Comparison of ENCODE assay signal across 9 cellular contexts in the genomic region with DNA sequence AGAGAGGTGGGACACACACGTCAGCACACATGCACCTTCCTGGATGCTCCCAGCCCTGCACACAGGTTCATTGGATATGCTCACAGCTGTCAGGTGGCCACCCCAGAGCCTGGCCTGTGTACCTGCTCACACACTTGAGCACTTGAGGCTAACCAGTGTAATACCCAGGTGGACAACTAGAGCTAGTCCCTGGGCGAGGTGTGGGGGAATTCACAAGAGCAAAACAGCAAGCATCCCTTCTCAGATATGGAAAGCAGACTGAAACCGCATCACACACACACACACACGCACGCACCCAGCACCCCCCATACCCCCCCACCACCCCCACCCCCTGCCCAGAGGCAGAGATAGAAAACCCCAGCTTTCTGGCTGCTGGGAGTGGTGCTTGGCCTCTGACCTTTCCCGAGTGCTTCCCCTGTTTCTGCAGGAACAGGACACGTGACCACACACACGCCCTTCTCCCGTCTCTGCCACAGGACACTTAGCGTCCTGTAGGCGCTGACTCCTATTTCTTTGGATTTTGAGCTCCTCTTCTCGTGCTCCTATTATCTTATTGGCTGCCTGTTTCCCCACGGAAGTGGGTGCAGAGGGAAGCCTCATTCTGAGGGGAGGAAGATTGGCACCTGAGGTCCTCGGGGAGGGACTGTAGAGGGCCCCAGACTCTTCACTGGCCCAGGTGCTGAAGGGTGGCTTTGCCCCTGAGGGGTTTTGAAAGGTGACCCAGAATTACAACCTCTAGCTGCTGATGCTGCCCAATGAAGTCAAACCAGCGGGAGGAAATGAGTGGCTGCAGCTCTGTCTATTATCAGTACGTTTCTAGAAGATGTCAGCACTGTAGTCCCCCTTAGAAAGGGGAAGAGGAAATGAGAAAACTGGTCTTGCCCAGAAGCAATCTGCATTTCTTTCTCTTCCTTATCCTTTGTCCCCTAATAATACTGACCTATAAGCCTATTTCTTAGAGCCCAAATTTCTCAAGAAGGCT.
DNase-seq lines count a peak whose midpoint lies in the region; ATAC-seq, FAIRE-seq and TF ChIP-seq lines count a peak whose summit lies in the region.
"Had no signal": no experiment of that assay in that cellular context is flagged by ENCODE, and none has a peak within 500 bp of the region (broad histone marks: within the 10 kb centered on the region; RNA-seq: fewer than 3 reads in every experiment).

No MANE protein-coding gene starts in this region.

- BruUV-seq in A673 (replicated peaks; lab: Mats Ljungman, UMichigan), result no TSS peak

- H3K79me2 ChIP-seq in OCI-LY3 (ENCODE audit: low read length), result no peaks in the 10 kb centered on the region

- CTCF ChIA-PET in A673 (lab: Charles Lee), result no interaction called here

- ATAC-seq in GM18861 (IDR thresholded peaks at IDR 0.05; ENCODE audit: unreplicated experiment) (peak; percentile 55), HG02678 (IDR thresholded peaks at IDR 0.05; ENCODE audit: unreplicated experiment) (peak; percentile 62), mucosa of descending colon (peak; percentile 74)

- no peak for FAIRE-seq in kidney (lab: Jason Lieb, UNC)

- intact Hi-C loops in mucosa of descending colon (cut with DNase I, micrococcal nuclease) (no loop called here), kidney (cut with DNase I) (no loop called here), A673 (cut with micrococcal nuclease; ENCODE audit: unreplicated experiment) (no loop called here)

- no peak for TF ChIP-seq CTCF in OCI-LY3 (IDR thresholded peaks at IDR 0.05; ENCODE audit: low read depth, low read length)
- no peak for TF ChIP-seq CTCF in mucosa of descending colon (IDR thresholded peaks at IDR 0.05)
- no peak for TF ChIP-seq CTCF in kidney (IDR thresholded peaks at IDR 0.05; ENCODE audit: borderline replicate concordance, extremely low read depth, insufficient read depth)
- no peak for TF ChIP-seq CTCF in endothelial cell (IDR thresholded peaks at IDR 0.05; ENCODE audit: unreplicated experiment)
- TF ChIP-seq CTCF in A673 (conservative IDR thresholded peaks at IDR 0.05; ENCODE audit: low read depth, low read length), result no peak

- H3K9ac ChIP-seq in OCI-LY3 (ENCODE audit: low read length), result peak overlapping the region; percentile 67
- no peak overlapping the region for H3K9ac ChIP-seq in kidney (ENCODE audit: low read length in 2 of 2)
- H3K9ac ChIP-seq: parathyroid adenoma had no signal

- H3K27ac Mint-ChIP-seq in endothelial cell (ENCODE audit: unreplicated experiment), result no peak overlapping the region

- H4K20me1 ChIP-seq in OCI-LY3 (ENCODE audit: insufficient read depth, low read length), result no peaks in the 10 kb centered on the region

- peaks cover 2% of the 10 kb centered on the region for H3K27me3 Mint-ChIP-seq in endothelial cell (ENCODE audit: unreplicated experiment)

- H3K4me1 ChIP-seq in OCI-LY3 (ENCODE audit: low read length), result peaks cover 53% of the 10 kb centered on the region
- peaks cover 9% of the 10 kb centered on the region for H3K4me1 ChIP-seq in mucosa of descending colon (ENCODE audit: low read depth)
- peaks cover 0 to 10% of the 10 kb centered on the region in 2 donors for H3K4me1 ChIP-seq in kidney (ENCODE audit: control insufficient read depth in 1 of 2, insufficient read depth in 1 of 2, low read depth in 1 of 2, low read length in 2 of 2)
- no peaks in the 10 kb centered on the region for H3K4me1 ChIP-seq in A673 (ENCODE audit: insufficient read depth, low read length, poor library complexity, severe bottlenecking)

- H3K9me3 ChIP-seq in OCI-LY3 (ENCODE audit: insufficient read depth, low read length) (no peaks in the 10 kb centered on the region), mucosa of descending colon (no peaks in the 10 kb centered on the region), kidney (ENCODE audit: control insufficient read depth in 1 of 2, low read length in 2 of 2) (no peaks in the 10 kb centered on the region), A673 (ENCODE audit: low read depth, low read length, poor library complexity, severe bottlenecking) (no peaks in the 10 kb centered on the region)

- no peaks in the 10 kb centered on the region for H3K36me3 ChIP-seq in OCI-LY3 (replicated peaks; ENCODE audit: low read depth, low read length)
- H3K36me3 ChIP-seq in mucosa of descending colon (ENCODE audit: low read depth), result no peaks in the 10 kb centered on the region
- H3K36me3 ChIP-seq in kidney (ENCODE audit: control insufficient read depth in 1 of 2, insufficient read depth in 2 of 2, low read length in 2 of 2), result no peaks in the 10 kb centered on the region
- no peaks in the 10 kb centered on the region for H3K36me3 ChIP-seq in A673 (ENCODE audit: insufficient read depth, low read length, poor library complexity, severe bottlenecking)

- POLR2A ChIA-PET in A673 (lab: Charles Lee; ENCODE audit: low non-redundant PET), result no interaction called here

- peak overlapping the region; percentile 68 for H3K4me3 ChIP-seq in OCI-LY3 (ENCODE audit: low read length)
- no peak overlapping the region for H3K4me3 ChIP-seq in mucosa of descending colon
- H3K4me3 ChIP-seq in kidney (ENCODE audit: low read length in 2 of 2), result no peak overlapping the region
- H3K4me3 ChIP-seq in A673 (ENCODE audit: low read depth, low read length, poor library complexity, severe bottlenecking), result no peak overlapping the region

- no peaks in the 10 kb centered on the region for H3K36me3 Mint-ChIP-seq in endothelial cell (ENCODE audit: low read depth, unreplicated experiment)

- H3K4me3 Mint-ChIP-seq in endothelial cell (ENCODE audit: unreplicated experiment), result no peak overlapping the region

- H2AFZ ChIP-seq in OCI-LY3 (ENCODE audit: low read depth, low read length), result no peak overlapping the region; the same call in 1 of the 2 replicates
- H2AFZ ChIP-seq: parathyroid adenoma had no signal

- H3K4me1 Mint-ChIP-seq in endothelial cell (ENCODE audit: unreplicated experiment), result peaks cover 12% of the 10 kb centered on the region

- peak overlapping the region; percentile 95 for H3K4me2 ChIP-seq in OCI-LY3 (ENCODE audit: low read length)

- peaks cover 3% of the 10 kb centered on the region; the same call in 1 of the 2 replicates for H3K27me3 ChIP-seq in OCI-LY3 (ENCODE audit: low read depth, low read length)
- H3K27me3 ChIP-seq in A673 (replicated peaks; ENCODE audit: insufficient read depth, low read depth, low read length, poor library complexity), result no peaks in the 10 kb centered on the region

- H3K27ac ChIP-seq in OCI-LY3 (ENCODE audit: low read length), result peak overlapping the region; percentile 93
- H3K27ac ChIP-seq in kidney (ENCODE audit: low read depth in 2 of 2, low read length in 2 of 2), result no peak overlapping the region
- no peak overlapping the region for H3K27ac ChIP-seq in A673 (ENCODE audit: low read depth, low read length, poor library complexity, severe bottlenecking)
- H3K27ac ChIP-seq: parathyroid adenoma had no signal

- DNase-seq in mucosa of descending colon, result peak; percentile 67 to 70 (median 69)
- DNase-seq in kidney, result no peak
- DNase-seq in endothelial cell (ENCODE audit: low spot score), result no peak
- DNase-seq in A673 (ENCODE audit: low spot score), result no peak
- no peak for DNase-seq in stimulated activated CD4-positive, alpha-beta T cell treated with anti-CD3 and anti-CD28 coated beads, Interleukin-12 subunit alpha, Interleukin-12 subunit beta, amount 100 ng/mL, for 4 hours

- no peaks in the 10 kb centered on the region for H3K9me3 Mint-ChIP-seq in endothelial cell (ENCODE audit: unreplicated experiment)

Comparison
In these comparisons a context has a peak if more than half of its experiments do, and no peak if none do; other contexts are left out.
1. DNase-seq: peak in mucosa of descending colon (3 of 3); none in kidney (single experiment), endothelial cell (single experiment), A673 (single experiment) and stimulated activated CD4-positive, alpha-beta T cell treated with anti-CD3 and anti-CD28 coated beads, Interleukin-12 subunit alpha, Interleukin-12 subunit beta, amount 100 ng/mL, for 4 hours (single experiment).
2. Peak in every context shown above with its lines, with median percentiles within 50 percentile points of each other: ATAC-seq.